9 cellular contexts compared by ENCODE assay signal in the genomic region with DNA sequence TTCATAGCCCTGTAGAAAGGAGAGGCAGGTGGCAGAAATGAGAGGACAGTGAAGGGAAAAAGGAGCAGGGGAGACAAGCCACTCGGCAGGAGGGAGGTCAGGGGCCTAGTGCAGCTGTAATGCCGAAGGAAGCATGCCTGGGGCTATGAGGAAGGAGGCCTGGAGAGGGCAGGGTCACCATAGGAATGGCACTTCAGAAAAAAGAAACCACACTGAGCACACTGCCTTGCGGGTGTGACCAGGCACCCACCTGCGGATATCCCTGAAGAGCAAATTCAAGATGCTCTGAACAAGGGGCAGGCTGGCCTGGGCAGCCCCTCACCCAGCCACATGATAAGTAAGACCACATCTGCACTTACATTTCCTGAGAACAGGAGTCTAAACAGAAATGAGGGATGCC.
DNase-seq lines count a peak whose midpoint lies in the region; ATAC-seq and TF ChIP-seq lines count a peak whose summit lies in the region.
"Had no signal": no experiment of that assay in that cellular context is flagged by ENCODE, and none has a peak within 500 bp of the region (broad histone marks: within the 10 kb centered on the region; RNA-seq: fewer than 3 reads in every experiment).

No MANE protein-coding gene starts in this region.

- no peaks in the 10 kb centered on the region for H3K27me3 Mint-ChIP-seq in activated CD8-positive, alpha-beta T cell treated with anti-CD3 and anti-CD28 coated beads for 36 hours
- H3K27me3 Mint-ChIP-seq in immature natural killer cell (ENCODE audit: low read depth in 3 of 3), result peaks cover 2 to 32% (median 20%) of the 10 kb centered on the region in 3 donors

- H3K36me3 Mint-ChIP-seq in activated naive CD4-positive, alpha-beta T cell treated with anti-CD3 and anti-CD28 coated beads, Interleukin-2, amount 50 U/mL, for 72 hours, result peaks cover 20 to 26% of the 10 kb centered on the region in 2 donors
- H3K36me3 Mint-ChIP-seq in activated CD8-positive, alpha-beta T cell treated with anti-CD3 and anti-CD28 coated beads for 36 hours (ENCODE audit: low read depth), result peaks cover 53% of the 10 kb centered on the region
- H3K36me3 Mint-ChIP-seq in immature natural killer cell, result peaks cover 59 to 78% (median 60%) of the 10 kb centered on the region in 3 donors

- H3K4me3 ChIP-seq in upper lobe of left lung, result no peak overlapping the region
- no peak overlapping the region for H3K4me3 ChIP-seq in esophagus muscularis mucosa
- H3K4me3 ChIP-seq: ovary had no signal

- TF ChIP-seq POLR2A in upper lobe of left lung (IDR thresholded peaks at IDR 0.05), result no peak
- no peak for TF ChIP-seq POLR2A in esophagus muscularis mucosa (IDR thresholded peaks at IDR 0.05; ENCODE audit: low read depth)

- H3K9me3 ChIP-seq in upper lobe of left lung (no peaks in the 10 kb centered on the region), esophagus muscularis mucosa (no peaks in the 10 kb centered on the region)
- H3K9me3 ChIP-seq: ovary had no signal

- TF ChIP-seq EP300 in upper lobe of left lung (IDR thresholded peaks at IDR 0.05) (no peak), esophagus muscularis mucosa (IDR thresholded peaks at IDR 0.05) (no peak)

- H3K36me3 ChIP-seq in upper lobe of left lung (peaks cover 11 to 76% (median 37%) of the 10 kb centered on the region in 4 donors), esophagus muscularis mucosa (peaks cover 28 to 84% (median 65%) of the 10 kb centered on the region in 4 donors)
- H3K36me3 ChIP-seq: ovary had no signal

- no peaks in the 10 kb centered on the region for H3K9me3 Mint-ChIP-seq in activated naive CD4-positive, alpha-beta T cell treated with anti-CD3 and anti-CD28 coated beads, Interleukin-2, amount 50 U/mL, for 72 hours
- H3K9me3 Mint-ChIP-seq in activated CD8-positive, alpha-beta T cell treated with anti-CD3 and anti-CD28 coated beads for 36 hours, result no peaks in the 10 kb centered on the region
- peaks cover 0 to 1% (median 0%) of the 10 kb centered on the region in 6 donors for H3K9me3 Mint-ChIP-seq in immature natural killer cell

- POLR2A ChIA-PET in activated CD8-positive, alpha-beta T cell treated with anti-CD3 and anti-CD28 coated beads for 36 hours (lab: Charles Lee), result interaction anchor here (1.3 kb wide), 1 partner anchor 34 kb away, joined by 3 read pairs; no protein-coding TSS in a partner anchor

- peak overlapping the region; percentile 50 to 80 for H3K27ac Mint-ChIP-seq in activated naive CD4-positive, alpha-beta T cell treated with anti-CD3 and anti-CD28 coated beads, Interleukin-2, amount 50 U/mL, for 72 hours
- no peak overlapping the region for H3K27ac Mint-ChIP-seq in activated CD8-positive, alpha-beta T cell treated with anti-CD3 and anti-CD28 coated beads for 36 hours
- peak overlapping the region; percentile 85 to 98 (median 92) for H3K27ac Mint-ChIP-seq in immature natural killer cell

- intact Hi-C loops in activated CD8-positive, alpha-beta T cell treated with anti-CD3 and anti-CD28 coated beads for 36 hours (cut with micrococcal nuclease), result no loop called here
- intact Hi-C loops in esophagus muscularis mucosa (cut with DNase I), result loop anchor here (10.0 kb wide), 1 partner anchor 213 kb away; no protein-coding TSS in a partner anchor

- peaks cover 16 to 28% (median 21%) of the 10 kb centered on the region in 4 donors for H3K4me1 ChIP-seq in upper lobe of left lung
- H3K4me1 ChIP-seq in esophagus muscularis mucosa, result peaks cover 0 to 10% (median 3%) of the 10 kb centered on the region in 4 donors

- H3K27ac ChIP-seq in upper lobe of left lung (peak overlapping the region in 1 of 4 donors; percentile 19), esophagus muscularis mucosa (replicated peaks in 1 of 4) (no peak overlapping the region)
- H3K27ac ChIP-seq: ovary had no signal

- peak in 1 of 2 donors; percentile 21 for ATAC-seq in activated naive CD4-positive, alpha-beta T cell treated with anti-CD3 and anti-CD28 coated beads, Interleukin-2, amount 50 U/mL, for 72 hours
- no peak for ATAC-seq in activated CD8-positive, alpha-beta T cell treated with anti-CD3 and anti-CD28 coated beads for 36 hours
- ATAC-seq in upper lobe of left lung (ENCODE audit: low FRiP score in 2 of 2), result peak; percentile 47 to 72
- ATAC-seq in HG02840 (IDR thresholded peaks at IDR 0.05; ENCODE audit: low FRiP score, unreplicated experiment), result no peak
- no peak for ATAC-seq in HG03520 (IDR thresholded peaks at IDR 0.05; ENCODE audit: unreplicated experiment)

- H3K4me1 Mint-ChIP-seq in activated CD8-positive, alpha-beta T cell treated with anti-CD3 and anti-CD28 coated beads for 36 hours (ENCODE audit: low read depth), result peaks cover 29% of the 10 kb centered on the region
- H3K4me1 Mint-ChIP-seq in immature natural killer cell, result peaks cover 83 to 97% of the 10 kb centered on the region in 2 donors

- no peaks in the 10 kb centered on the region for H3K27me3 ChIP-seq in upper lobe of left lung
- H3K27me3 ChIP-seq in esophagus muscularis mucosa, result no peaks in the 10 kb centered on the region
- H3K27me3 ChIP-seq: ovary had no signal

- H3K4me3 Mint-ChIP-seq in activated CD8-positive, alpha-beta T cell treated with anti-CD3 and anti-CD28 coated beads for 36 hours, result no peak overlapping the region
- peak overlapping the region; percentile 42 to 74 (median 54) for H3K4me3 Mint-ChIP-seq in immature natural killer cell

- no peak for TF ChIP-seq CTCF in activated CD8-positive, alpha-beta T cell treated with anti-CD3 and anti-CD28 coated beads for 36 hours (IDR thresholded peaks at IDR 0.05)
- peak in 5 of 6 experiments; percentile 12 to 46 (median 19) for TF ChIP-seq CTCF in upper lobe of left lung (IDR thresholded peaks at IDR 0.05)
- peak in 1 of 3 experiments; percentile 30 for TF ChIP-seq CTCF in esophagus muscularis mucosa (IDR thresholded peaks at IDR 0.05)

- WGBS in upper lobe of left lung, 2 donors, result 47 to 58% methylated on average over 4 of the region's 4 CpGs
- 64% methylated on average over 4 of the region's 4 CpGs for WGBS in esophagus muscularis mucosa

- CTCF ChIA-PET in activated CD8-positive, alpha-beta T cell treated with anti-CD3 and anti-CD28 coated beads for 36 hours (lab: Charles Lee), result interaction anchor here (1.2 kb wide), 1 partner anchor 214 kb away, joined by 3 read pairs; no protein-coding TSS in a partner anchor

- no peak for DNase-seq in activated naive CD4-positive, alpha-beta T cell treated with anti-CD3 and anti-CD28 coated beads, Interleukin-2, amount 50 U/mL, for 72 hours (ENCODE audit: low spot score in 2 of 2)
- no peak for DNase-seq in activated naive CD4-positive, alpha-beta T cell treated with Interleukin-2 at 50 U/mL for 16 hours
- DNase-seq in activated CD8-positive, alpha-beta T cell treated with anti-CD3 and anti-CD28 coated beads for 36 hours, result peak; percentile 16
- DNase-seq in immature natural killer cell, result peak; percentile 61 to 70 (median 66)
- peak in 1 of 2 donors; percentile 54 for DNase-seq in upper lobe of left lung
- no peak for DNase-seq in esophagus muscularis mucosa (ENCODE audit: extremely low spot score)

Comparison
In these comparisons a context has a peak if more than half of its experiments do, and no peak if none do; other contexts are left out.
1. ATAC-seq: peak in upper lobe of left lung (2 of 2); none in activated CD8-positive, alpha-beta T cell treated with anti-CD3 and anti-CD28 coated beads for 36 hours (single experiment), HG02840 (single experiment) and HG03520 (single experiment).
2. DNase-seq: peak in activated CD8-positive, alpha-beta T cell treated with anti-CD3 and anti-CD28 coated beads for 36 hours (single experiment) and immature natural killer cell (3 of 3); none in activated naive CD4-positive, alpha-beta T cell treated with anti-CD3 and anti-CD28 coated beads, Interleukin-2, amount 50 U/mL, for 72 hours (0 of 2), activated naive CD4-positive, alpha-beta T cell treated with Interleukin-2 at 50 U/mL for 16 hours (single experiment) and esophagus muscularis mucosa (single experiment).